1 cellular context compared by ENCODE assay signal in genomic region chr13:32136061-32136460, GRCh38.
TF ChIP-seq lines count a peak whose summit lies in the region.

No MANE protein-coding gene starts in this region.

TF ChIP-seq in IMR-90, 13 proteins besides CTCF, POLR2A, EP300 and RAD21:
- TF ChIP-seq MAZ (IDR thresholded peaks at IDR 0.05; ENCODE audit: borderline replicate concordance, low read depth, low read length), result no peak
- no peak for TF ChIP-seq MAFK (IDR thresholded peaks at IDR 0.05; ENCODE audit: low read depth, low read length)
- TF ChIP-seq CEBPB (IDR thresholded peaks at IDR 0.05; ENCODE audit: low read depth, low read length), result no peak
- no peak for TF ChIP-seq RCOR1 (IDR thresholded peaks at IDR 0.05; ENCODE audit: insufficient replicate concordance, low read length)
- TF ChIP-seq BHLHE40 (IDR thresholded peaks at IDR 0.05; ENCODE audit: low read depth, low read length), result no peak
- TF ChIP-seq CHD1 (IDR thresholded peaks at IDR 0.05; ENCODE audit: low read depth, low read length), result no peak
- no peak for TF ChIP-seq FOS (IDR thresholded peaks at IDR 0.05; ENCODE audit: low read depth, low read length)
- no peak for TF ChIP-seq USF2 (IDR thresholded peaks at IDR 0.05; ENCODE audit: low read depth, low read length)
- TF ChIP-seq RFX5 (IDR thresholded peaks at IDR 0.05; ENCODE audit: low read depth, low read length), result no peak
- no peak for TF ChIP-seq SMC3 (IDR thresholded peaks at IDR 0.05; ENCODE audit: low read depth, low read length)
- TF ChIP-seq MXI1 (IDR thresholded peaks at IDR 0.05; ENCODE audit: borderline replicate concordance, low read depth, low read length), result no peak
- no peak for TF ChIP-seq NFE2L2 (IDR thresholded peaks at IDR 0.05; ENCODE audit: low read depth, low read length)
- no peak for TF ChIP-seq ELK1 (IDR thresholded peaks at IDR 0.05; ENCODE audit: borderline replicate concordance, low read depth, low read length)
